Comparison of ENCODE assay signal across 8 cellular contexts in the genomic region with DNA sequence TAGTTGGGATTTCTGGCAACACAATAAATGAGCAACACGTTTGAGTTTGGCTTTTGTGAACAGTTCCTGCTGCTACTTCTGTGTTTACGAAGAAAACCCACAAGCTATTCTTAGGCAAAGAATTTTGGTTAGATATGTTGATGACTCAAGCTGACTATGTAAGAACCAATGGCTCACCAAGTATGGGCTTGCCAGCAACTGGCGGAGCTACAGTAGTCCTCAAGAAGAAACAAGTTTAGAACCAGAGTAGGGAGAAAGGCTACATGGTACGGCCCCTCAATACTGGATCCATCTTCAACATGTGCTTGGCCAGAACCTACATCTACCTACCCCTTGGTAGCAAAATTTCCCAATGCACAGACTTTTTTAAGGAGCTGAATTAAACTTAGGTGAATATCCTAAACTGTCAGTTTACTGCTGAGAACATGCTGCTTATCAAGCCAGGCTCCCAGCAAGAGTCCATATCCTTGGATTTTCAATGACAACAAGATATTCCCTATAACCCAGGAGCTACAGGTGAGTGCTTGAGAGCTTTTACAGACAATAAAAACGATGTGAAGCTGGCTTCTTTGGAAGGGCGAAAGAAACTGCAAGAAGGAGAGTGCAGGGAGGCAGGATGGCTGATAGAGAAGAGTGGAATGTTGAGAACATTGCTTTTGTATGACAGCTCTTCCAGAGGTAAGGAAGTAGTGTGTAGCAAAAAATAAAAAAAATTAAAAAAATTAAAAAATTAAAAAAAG.
DNase-seq lines count a peak whose midpoint lies in the region; ATAC-seq and TF ChIP-seq lines count a peak whose summit lies in the region.

No MANE protein-coding gene starts in this region.

- POLR2A ChIA-PET in PC-9 (lab: Charles Lee; ENCODE audit: unreplicated experiment), result interaction anchor here (0.6 to 1.3 kb wide), 3 partner anchors 28 to 299 kb away, joined by 6 to 9 read pairs (median 7); no protein-coding TSS in a partner anchor

- peaks cover 33% of the 10 kb centered on the region for H3K36me3 ChIP-seq in PC-9 (ENCODE audit: low read depth)
- H3K36me3 ChIP-seq in esophagus muscularis mucosa, result no peaks in the 10 kb centered on the region
- H3K36me3 ChIP-seq in prostate gland, result no peaks in the 10 kb centered on the region

- H3F3A ChIP-seq in PC-9 (ENCODE audit: insufficient read depth, low read depth), result peaks cover 30% of the 10 kb centered on the region

- H3K4me1 ChIP-seq in PC-9 (replicated peaks; ENCODE audit: insufficient read depth) (peaks cover 24% of the 10 kb centered on the region), esophagus muscularis mucosa (peaks cover 37 to 52% (median 47%) of the 10 kb centered on the region in 4 donors), prostate gland (replicated peaks) (no peaks in the 10 kb centered on the region)

- H3K79me2 ChIP-seq in PC-9 (ENCODE audit: low read depth), result peaks cover 33% of the 10 kb centered on the region

- H3K9me2 ChIP-seq in PC-9 (ENCODE audit: insufficient read depth), result 0 out of 2 replicates have a peak, but pooled peaks cover 10% of the 10 kb centered on the region

- peak; percentile 78 for ATAC-seq in GM18519 (IDR thresholded peaks at IDR 0.05; ENCODE audit: low FRiP score, unreplicated experiment)
- peak; percentile 88 for ATAC-seq in HG02759 (IDR thresholded peaks at IDR 0.05; ENCODE audit: unreplicated experiment)

- intact Hi-C loops in PC-9 (cut with micrococcal nuclease; ENCODE audit: unreplicated experiment), result loop anchor here (5.0 kb wide), 2 partner anchors 37 to 82 kb away; no protein-coding TSS in a partner anchor
- intact Hi-C loops in esophagus muscularis mucosa (cut with DNase I), result loop anchor here (5.0 kb wide), 1 partner anchor 92 kb away; no protein-coding TSS in a partner anchor
- intact Hi-C loops in prostate gland (cut with DNase I), result loop anchor here (5.0 to 10.0 kb wide), 2 partner anchors 57 to 289 kb away; no protein-coding TSS in a partner anchor

- H2AFZ ChIP-seq in PC-9, result no peak overlapping the region

- no peak overlapping the region for H3K4me3 ChIP-seq in PC-9
- no peak overlapping the region for H3K4me3 ChIP-seq in esophagus muscularis mucosa
- no peak overlapping the region for H3K4me3 ChIP-seq in prostate gland

- peak overlapping the region; percentile 62 for H3K27ac ChIP-seq in PC-9
- H3K27ac ChIP-seq in esophagus muscularis mucosa (replicated peaks in 1 of 4), result peak overlapping the region; percentile 42 to 71 (median 68)
- H3K27ac ChIP-seq in prostate gland, result peak overlapping the region; percentile 28 to 46

- CTCF ChIA-PET in PC-9 (lab: Charles Lee), result interaction anchor here (0.5 to 0.6 kb wide), 2 partner anchors 47 to 99 kb away, joined by 3 to 5 read pairs; no protein-coding TSS in a partner anchor

- no peak for TF ChIP-seq CTCF in PC-9 (conservative IDR thresholded peaks at IDR 0.05)
- TF ChIP-seq CTCF in esophagus muscularis mucosa (IDR thresholded peaks at IDR 0.05), result no peak
- TF ChIP-seq CTCF in prostate gland (IDR thresholded peaks at IDR 0.05), result no peak

- whole genome bisulfite sequencing in esophagus muscularis mucosa, result 35% methylated on average over 6 of the region's 6 CpGs
- WGBS in prostate gland, result 33% methylated on average over 6 of the region's 6 CpGs

- no peak for TF ChIP-seq EP300 in esophagus muscularis mucosa (IDR thresholded peaks at IDR 0.05)

- TF ChIP-seq POLR2A in esophagus muscularis mucosa (IDR thresholded peaks at IDR 0.05; ENCODE audit: low read depth) (no peak), prostate gland (IDR thresholded peaks at IDR 0.05) (no peak)

- H4K20me1 ChIP-seq in PC-9 (ENCODE audit: insufficient read depth), result 0 out of 2 replicates have a peak, but pooled peaks cover 6% of the 10 kb centered on the region

- H3K9me3 ChIP-seq in PC-9 (ENCODE audit: insufficient read depth, low read depth), result no peaks in the 10 kb centered on the region
- no peaks in the 10 kb centered on the region for H3K9me3 ChIP-seq in esophagus muscularis mucosa
- no peaks in the 10 kb centered on the region for H3K9me3 ChIP-seq in prostate gland

- BruUV-seq in PC-9 (replicated peaks; lab: Mats Ljungman, UMichigan), result no TSS peak

- H3K4me2 ChIP-seq in PC-9, result peak overlapping the region; percentile 34

- DNase-seq in PC-9 (peak; percentile 35 to 88), esophagus muscularis mucosa (ENCODE audit: extremely low spot score) (no peak), prostate gland (ENCODE audit: low spot score) (peak; percentile 76), NCI-H82 treated with DMSO at 0.1 percent for 48 hours (lab: John Stamatoyannopoulos, UW; ENCODE audit: unreplicated experiment) (no peak), NCI-H2081 (lab: John Stamatoyannopoulos, UW) (no peak), NCI-H1694 (lab: John Stamatoyannopoulos, UW) (no peak)

- no peaks in the 10 kb centered on the region for H3K27me3 ChIP-seq in PC-9 (ENCODE audit: insufficient read depth, low read depth)
- no peaks in the 10 kb centered on the region for H3K27me3 ChIP-seq in esophagus muscularis mucosa
- no peaks in the 10 kb centered on the region for H3K27me3 ChIP-seq in prostate gland (replicated peaks; ENCODE audit: insufficient read depth)

Comparison
In these comparisons a context has a peak if more than half of its experiments do, and no peak if none do; other contexts are left out.
1. DNase-seq: peak in PC-9 (2 of 2) and prostate gland (single experiment); none in esophagus muscularis mucosa (single experiment), NCI-H82 treated with DMSO at 0.1 percent for 48 hours (single experiment), NCI-H2081 (0 of 2) and NCI-H1694 (single experiment).
2. Peak in every context shown above with its lines, with median percentiles within 50 percentile points of each other: H3K27ac ChIP-seq.